In the genomic region with DNA sequence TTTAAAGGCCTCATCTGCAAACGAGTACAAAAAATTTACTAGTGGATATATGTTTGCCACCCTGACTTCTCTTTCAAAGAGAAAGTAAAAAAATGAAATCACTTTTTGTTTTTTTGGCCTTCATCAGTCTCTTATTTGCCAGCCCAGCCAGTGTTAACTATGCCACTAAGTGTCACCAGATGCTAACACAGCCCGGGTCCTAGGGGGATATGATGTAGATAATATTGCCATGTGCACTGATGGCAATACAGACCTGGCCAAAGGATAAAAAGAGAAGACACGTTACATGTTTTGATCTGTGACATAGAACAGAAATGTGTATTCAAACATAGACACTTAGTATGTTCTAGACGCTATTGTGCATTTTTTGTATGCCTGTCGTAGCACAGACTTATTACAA, we compare ENCODE assay signal across 40 cellular contexts. TPM values are rescaled to one million over a fixed set of nuclear protein-coding genes. Genes with fewer than 3 reads are reported as not detected.
DNase-seq lines count a peak whose midpoint lies in the region; ATAC-seq and TF ChIP-seq lines count a peak whose summit lies in the region.
"Had no signal": no experiment of that assay in that cellular context is flagged by ENCODE, and none has a peak within 500 bp of the region (broad histone marks: within the 10 kb centered on the region; RNA-seq: fewer than 3 reads in every experiment).

No MANE protein-coding gene starts in this region.

- intact Hi-C loops in uterus (cut with DNase I; ENCODE audit: low total_unique reads) (no loop called here), spleen (cut with DNase I; ENCODE audit: low total_unique reads) (no loop called here)

- H3K27me3 ChIP-seq in Karpas-422 (ENCODE audit: low read length): no peaks in the 10 kb centered on the region
- no peaks in the 10 kb centered on the region for H3K27me3 ChIP-seq in uterus
- no peaks in the 10 kb centered on the region for H3K27me3 ChIP-seq in spleen (replicated peaks in 1 of 7)
- H3K27me3 ChIP-seq: ascending aorta, MG63, neutrophil, testis had no signal

- H3K36me3 ChIP-seq in Karpas-422 (ENCODE audit: insufficient read depth, low read length): no peaks in the 10 kb centered on the region
- H3K36me3 ChIP-seq in uterus: no peaks in the 10 kb centered on the region
- no peaks in the 10 kb centered on the region for H3K36me3 ChIP-seq in spleen
- H3K36me3 ChIP-seq: ascending aorta, MG63, neutrophil had no signal

- H3K36me3 Mint-ChIP-seq in glutamatergic neuron (ENCODE audit: unreplicated experiment): no peaks in the 10 kb centered on the region
- H3K36me3 Mint-ChIP-seq: activated naive CD8-positive, alpha-beta T cell treated with anti-CD3 and anti-CD28 coated beads, Interleukin-2, amount 10 ng/mL, durations not matched to agents 7 days and 5 days had no signal

- H3K27ac ChIP-seq in Karpas-422 (ENCODE audit: low read length) (peak overlapping the region; percentile 49), uterus (no peak overlapping the region), spleen (no peak overlapping the region)
- H3K27ac ChIP-seq: 22Rv1, ascending aorta, neutrophil, testis, VCaP had no signal

- no peaks in the 10 kb centered on the region for H3K9me3 ChIP-seq in Karpas-422 (ENCODE audit: low read length)
- no peaks in the 10 kb centered on the region for H3K9me3 ChIP-seq in uterus
- H3K9me3 ChIP-seq in spleen: no peaks in the 10 kb centered on the region
- H3K9me3 ChIP-seq: ascending aorta, Caco-2, MG63, neutrophil, testis had no signal

- no peak for TF ChIP-seq CTCF in glutamatergic neuron (IDR thresholded peaks at IDR 0.05; ENCODE audit: partially characterized antibody, unreplicated experiment)
- no peak for TF ChIP-seq CTCF in uterus (IDR thresholded peaks at IDR 0.05)
- TF ChIP-seq CTCF in spleen (IDR thresholded peaks at IDR 0.05 in 8 of 11, conservative IDR thresholded peaks at IDR 0.05 in 3 of 11): no peak

- no peaks in the 10 kb centered on the region for H3K79me2 ChIP-seq in Karpas-422 (ENCODE audit: low read length)

- H3K27me3 Mint-ChIP-seq in glutamatergic neuron (ENCODE audit: unreplicated experiment): no peaks in the 10 kb centered on the region
- H3K27me3 Mint-ChIP-seq: activated naive CD8-positive, alpha-beta T cell treated with anti-CD3 and anti-CD28 coated beads, Interleukin-2, amount 10 ng/mL, durations not matched to agents 7 days and 5 days had no signal

- H3K9ac ChIP-seq in Karpas-422 (ENCODE audit: low read length): peak overlapping the region; percentile 6; the same call in 1 of the 2 replicates

- WGBS in spleen, 5 donors: 72 to 86% (median 79%) methylated on average over 5 of the region's 5 CpGs

- peaks cover 9% of the 10 kb centered on the region for H3K9me3 Mint-ChIP-seq in glutamatergic neuron (ENCODE audit: unreplicated experiment)
- H3K9me3 Mint-ChIP-seq: activated naive CD8-positive, alpha-beta T cell treated with anti-CD3 and anti-CD28 coated beads, Interleukin-2, amount 10 ng/mL, durations not matched to agents 7 days and 5 days had no signal

- H3K4me1 Mint-ChIP-seq in glutamatergic neuron (ENCODE audit: low read depth, unreplicated experiment): peaks cover 35% of the 10 kb centered on the region
- H3K4me1 Mint-ChIP-seq: activated naive CD8-positive, alpha-beta T cell treated with anti-CD3 and anti-CD28 coated beads, Interleukin-2, amount 10 ng/mL, durations not matched to agents 7 days and 5 days had no signal

- peaks cover 40% of the 10 kb centered on the region for H3K4me1 ChIP-seq in Karpas-422 (ENCODE audit: low read length)
- H3K4me1 ChIP-seq in uterus: no peaks in the 10 kb centered on the region
- peaks cover 0 to 4% (median 0%) of the 10 kb centered on the region in 6 donors for H3K4me1 ChIP-seq in spleen
- H3K4me1 ChIP-seq: ascending aorta, Caco-2, testis had no signal

- H2AFZ ChIP-seq in Karpas-422 (ENCODE audit: low read length): 0 out of 2 replicates have a peak overlapping the region, but pooled peaks have one; percentile 13

- ATAC-seq in HG02678 (IDR thresholded peaks at IDR 0.05; ENCODE audit: unreplicated experiment): no peak
- ATAC-seq: esophagus mucosa; stimulated activated naive CD8-positive, alpha-beta T cell treated with anti-CD3 and anti-CD28 coated beads, Interleukin-15, Interleukin-2, amounts not matched to agents 100 U/mL and 50 U/mL, for 24 hours had no signal

- H3K4me3 ChIP-seq in Karpas-422 (ENCODE audit: low read length) (no peak overlapping the region), uterus (no peak overlapping the region), spleen (no peak overlapping the region)
- H3K4me3 ChIP-seq: ascending aorta, MG63, testis had no signal

- H3K4me2 ChIP-seq in Karpas-422 (ENCODE audit: low read depth, low read length, poor library complexity, severe bottlenecking): peak overlapping the region; percentile 44

- H3K4me3 Mint-ChIP-seq in glutamatergic neuron (ENCODE audit: unreplicated experiment): peak overlapping the region; percentile 61
- H3K4me3 Mint-ChIP-seq: activated naive CD8-positive, alpha-beta T cell treated with anti-CD3 and anti-CD28 coated beads, Interleukin-2, amount 10 ng/mL, durations not matched to agents 7 days and 5 days had no signal

- H4K20me1 ChIP-seq in Karpas-422 (ENCODE audit: insufficient read depth, low read depth, low read length): no peaks in the 10 kb centered on the region

- H3K9me2 ChIP-seq in Karpas-422 (replicated peaks; ENCODE audit: insufficient read depth, low read length): no peaks in the 10 kb centered on the region

- no peak for TF ChIP-seq POLR2A in uterus (IDR thresholded peaks at IDR 0.05)
- TF ChIP-seq POLR2A in spleen (IDR thresholded peaks at IDR 0.05): no peak

- peak overlapping the region; percentile 94 for H3K27ac Mint-ChIP-seq in glutamatergic neuron (ENCODE audit: unreplicated experiment)
- H3K27ac Mint-ChIP-seq: activated naive CD8-positive, alpha-beta T cell treated with anti-CD3 and anti-CD28 coated beads, Interleukin-2, amount 10 ng/mL, durations not matched to agents 7 days and 5 days had no signal

- DNase-seq in DMS 273 (lab: John Stamatoyannopoulos, UW; ENCODE audit: unreplicated experiment): peak; percentile 19
- no peak for DNase-seq in DMS 273 treated with DMSO at 0.1 percent for 48 hours (lab: John Stamatoyannopoulos, UW)
- DNase-seq in Karpas-422: peak; percentile 75
- peak; percentile 50 for DNase-seq in SK-N-DZ (ENCODE audit: low spot score)
- DNase-seq in glutamatergic neuron: peak; percentile 27
- no peak for DNase-seq in uterus
- DNase-seq in spleen: no peak
- DNase-seq: activated CD4-positive, alpha-beta T cell treated with anti-CD3 and anti-CD28 coated beads for 48 hours; activated effector memory CD4-positive, alpha-beta T cell treated with Interleukin-2 at 50 U/mL for 16 hours; activated naive CD8-positive, alpha-beta T cell treated with anti-CD3 and anti-CD28 coated beads, Interleukin-2, amount 10 ng/mL, durations not matched to agents 7 days and 5 days; activated T-cell treated with anti-CD3 and anti-CD28 coated beads, Interleukin-2, amount 50 U/mL, for 1 hour; C1 segment of cervical spinal cord; cortex of kidney; DMS79 treated with DMSO at 0.1 percent for 48 hours; foreskin fibroblast; GDM1; KBM-7; kidney; left ventricle myocardium superior; MG63; NCI-H2107; NCI-H526; stimulated activated CD4-positive, alpha-beta T cell treated with anti-CD3 and anti-CD28 coated beads, Interleukin-2, amount 100 ng/mL, for 24 hours; stimulated activated naive CD8-positive, alpha-beta T cell treated with anti-CD3 and anti-CD28 coated beads, Interleukin-15, Interleukin-2, amounts not matched to agents 100 U/mL and 50 U/mL, for 24 hours; T1000; testis had no signal

RNA-seq across cellular contexts. Expression of gene LRRC53, which starts 6.5 kb away (rescaled TPM):
- not detected in 2 replicates for total RNA-seq in Karpas-422 (2014; rRNA removed; shearing (Covaris generic); ENCODE audit: low replicate concordance)
- not detected in 2 replicates for polyA plus RNA-seq in SK-N-DZ (2014; cell fraction: cytosol; rRNA removed)
- polyA plus RNA-seq in SK-N-DZ (2014; cell fraction: nucleus; rRNA removed): not detected in 2 replicates
- total RNA-seq in glutamatergic neuron (ENCODE audit: unreplicated experiment) (0.42 TPM), uterus (under 1 TPM in 1 of 4 donors, not detected in 3; 0.21 TPM), spleen (not detected)
- polyA plus RNA-seq in spleen: not detected
- total RNA-seq: activated CD8-positive, alpha-beta memory T cell treated with anti-CD3 and anti-CD28 coated beads for 36 hours; activated naive CD8-positive, alpha-beta T cell treated with anti-CD3 and anti-CD28 coated beads, Interleukin-2, amount 10 ng/mL, durations not matched to agents 7 days and 5 days; ascending aorta; Caco-2; cardiac septum; esophagus mucosa; kidney; left ventricle myocardium superior; mesenteric fat pad; posterior vena cava; right cardiac atrium; RPMI7951; urinary bladder had no signal
- polyA plus RNA-seq: right cardiac atrium, urinary bladder had no signal

Comparison
In these comparisons a context has a peak if more than half of its experiments do, and no peak if none do; other contexts are left out.
1. DNase-seq: peak in DMS 273 (single experiment), Karpas-422 (single experiment), SK-N-DZ (single experiment) and glutamatergic neuron (single experiment); none in DMS 273 treated with DMSO at 0.1 percent for 48 hours (single experiment), uterus (0 of 2) and spleen (single experiment).